In the genomic region with DNA sequence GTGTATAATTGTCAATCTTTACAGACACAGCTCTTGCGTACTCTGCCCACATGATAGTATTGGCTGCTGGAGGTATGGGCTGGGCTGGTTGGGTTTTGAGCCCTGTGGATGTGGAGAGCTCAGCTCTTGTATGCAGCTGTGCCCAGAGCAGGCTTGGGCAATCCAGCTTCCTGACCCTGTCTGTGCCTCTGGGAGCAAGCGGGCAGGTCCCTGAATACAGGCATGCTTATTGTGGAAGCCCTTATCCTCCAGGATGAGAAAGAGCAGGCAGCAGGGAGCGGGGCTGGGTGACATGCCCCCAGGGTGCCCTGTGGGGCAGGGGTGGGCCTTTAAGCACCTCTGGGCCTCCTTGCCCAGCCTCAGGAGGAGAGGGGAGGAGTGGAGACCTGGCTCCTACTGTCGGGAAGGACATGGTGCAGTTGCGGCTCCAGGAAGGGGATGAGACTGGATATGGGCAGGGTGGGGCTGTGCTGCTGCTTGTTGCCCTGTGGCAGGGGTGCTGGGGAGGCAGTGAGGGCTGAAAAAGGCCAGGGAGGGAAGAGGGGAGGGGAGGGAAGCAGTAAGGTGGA, we compare ENCODE assay signal across 8 cellular contexts. TPM values are rescaled to one million over a fixed set of nuclear protein-coding genes. Genes with fewer than 3 reads are reported as not detected.
DNase-seq lines count a peak whose midpoint lies in the region; ATAC-seq, FAIRE-seq and TF ChIP-seq lines count a peak whose summit lies in the region.

No MANE protein-coding gene starts in this region.

- POLR2A ChIA-PET in CD8-positive, alpha-beta T cell (lab: Charles Lee), result interaction anchor here (0.8 to 10.5 kb wide), 13 partner anchors 9 to 84 kb away, joined by 3 to 107 read pairs (median 4); no protein-coding TSS in a partner anchor
- POLR2A ChIA-PET in activated CD8-positive, alpha-beta T cell treated with anti-CD3 and anti-CD28 coated beads for 36 hours (lab: Charles Lee), result interaction anchor here (0.8 to 10.2 kb wide), 9 partner anchors 9 to 97 kb away, joined by 3 to 113 read pairs (median 3); no protein-coding TSS in a partner anchor

- H3K4me1 Mint-ChIP-seq in CD8-positive, alpha-beta T cell (ENCODE audit: low read depth), result peaks cover 64% of the 10 kb centered on the region
- peaks cover 57% of the 10 kb centered on the region for H3K4me1 Mint-ChIP-seq in activated CD8-positive, alpha-beta T cell treated with anti-CD3 and anti-CD28 coated beads for 36 hours (ENCODE audit: low read depth)
- H3K4me1 Mint-ChIP-seq in glutamatergic neuron (ENCODE audit: low read depth, unreplicated experiment), result peaks cover 41% of the 10 kb centered on the region

- peak; percentile 34 for ATAC-seq in CD8-positive, alpha-beta T cell
- no peak for ATAC-seq in activated CD8-positive, alpha-beta T cell treated with anti-CD3 and anti-CD28 coated beads for 36 hours
- ATAC-seq in HG03139 (IDR thresholded peaks at IDR 0.05; ENCODE audit: unreplicated experiment), result no peak

- H3K27ac Mint-ChIP-seq in CD8-positive, alpha-beta T cell, result peak overlapping the region; percentile 94
- H3K27ac Mint-ChIP-seq in activated CD8-positive, alpha-beta T cell treated with anti-CD3 and anti-CD28 coated beads for 36 hours, result peak overlapping the region; percentile 82
- H3K27ac Mint-ChIP-seq in glutamatergic neuron (ENCODE audit: unreplicated experiment), result peak overlapping the region; percentile 80

- TF ChIP-seq CTCF in CD8-positive, alpha-beta T cell (IDR thresholded peaks at IDR 0.05), result no peak
- no peak for TF ChIP-seq CTCF in activated CD8-positive, alpha-beta T cell treated with anti-CD3 and anti-CD28 coated beads for 36 hours (IDR thresholded peaks at IDR 0.05)
- TF ChIP-seq CTCF in glutamatergic neuron (IDR thresholded peaks at IDR 0.05; ENCODE audit: partially characterized antibody, unreplicated experiment) (no peak), ovary (IDR thresholded peaks at IDR 0.05) (no peak), D721Med (IDR thresholded peaks at IDR 0.05; ENCODE audit: insufficient read depth, missing control alignments) (no peak)

- H3K27me3 Mint-ChIP-seq in CD8-positive, alpha-beta T cell (ENCODE audit: low read depth), result no peaks in the 10 kb centered on the region
- H3K27me3 Mint-ChIP-seq in activated CD8-positive, alpha-beta T cell treated with anti-CD3 and anti-CD28 coated beads for 36 hours, result no peaks in the 10 kb centered on the region
- peaks cover 13% of the 10 kb centered on the region for H3K27me3 Mint-ChIP-seq in glutamatergic neuron (ENCODE audit: unreplicated experiment)

- CTCF ChIA-PET in CD8-positive, alpha-beta T cell (lab: Charles Lee), result interaction anchor here (0.8 to 20.2 kb wide), 27 partner anchors 8 to 142 kb away, joined by 3 to 562 read pairs (median 9); partner anchors contain the start of genes PRXL2A, SH2D4B and TSPAN14
- CTCF ChIA-PET in activated CD8-positive, alpha-beta T cell treated with anti-CD3 and anti-CD28 coated beads for 36 hours (lab: Charles Lee), result interaction anchor here (0.6 to 23.2 kb wide), 28 partner anchors 8 to 426 kb away, joined by 3 to 1114 read pairs (median 8); partner anchors contain the start of genes PRXL2A, SH2D4B, TMEM254 and TSPAN14

- H3K4me3 Mint-ChIP-seq in CD8-positive, alpha-beta T cell, result peak overlapping the region; percentile 8
- no peak overlapping the region for H3K4me3 Mint-ChIP-seq in activated CD8-positive, alpha-beta T cell treated with anti-CD3 and anti-CD28 coated beads for 36 hours
- no peak overlapping the region for H3K4me3 Mint-ChIP-seq in glutamatergic neuron (ENCODE audit: unreplicated experiment)

- no peaks in the 10 kb centered on the region for H3K9me3 Mint-ChIP-seq in CD8-positive, alpha-beta T cell
- H3K9me3 Mint-ChIP-seq in activated CD8-positive, alpha-beta T cell treated with anti-CD3 and anti-CD28 coated beads for 36 hours, result no peaks in the 10 kb centered on the region
- peaks cover 14% of the 10 kb centered on the region for H3K9me3 Mint-ChIP-seq in glutamatergic neuron (ENCODE audit: unreplicated experiment)

- peaks cover 62% of the 10 kb centered on the region for H3K4me1 ChIP-seq in CD8-positive, alpha-beta T cell (ENCODE audit: insufficient read depth, low read length)
- H3K4me1 ChIP-seq in ovary (ENCODE audit: insufficient read depth), result peaks cover 28% of the 10 kb centered on the region

- no peak overlapping the region for H3K27ac ChIP-seq in CD8-positive, alpha-beta T cell (ENCODE audit: low read depth, low read length)
- H3K27ac ChIP-seq in ovary, result peak overlapping the region; percentile 29 to 46

- no peak for TF ChIP-seq POLR2A in ovary (IDR thresholded peaks at IDR 0.05)

- no peak for TF ChIP-seq EP300 in ovary (IDR thresholded peaks at IDR 0.05)

- H3K4me3 ChIP-seq in CD8-positive, alpha-beta T cell (ENCODE audit: low read depth, low read length), result no peak overlapping the region
- H3K4me3 ChIP-seq in ovary, result no peak overlapping the region

- H3K27me3 ChIP-seq in CD8-positive, alpha-beta T cell (ENCODE audit: insufficient read depth, low read length), result no peaks in the 10 kb centered on the region
- H3K27me3 ChIP-seq in ovary, result no peaks in the 10 kb centered on the region

- 77 to 82% (median 80%) methylated on average over 5 of the region's 5 CpGs for WGBS in ovary, 3 donors

- no peak for DNase-seq in CD8-positive, alpha-beta T cell
- peak; percentile 24 for DNase-seq in activated CD8-positive, alpha-beta T cell treated with anti-CD3 and anti-CD28 coated beads for 36 hours
- DNase-seq in glutamatergic neuron (no peak), ovary (peak in 1 of 5 donors; percentile 36), anterior cingulate cortex (lab: John Stamatoyannopoulos, UW) (no peak), D721Med (ENCODE audit: insufficient read length, low spot score) (no peak), NOMO-1 treated with DMSO at 0.1 percent for 48 hours (lab: John Stamatoyannopoulos, UW; ENCODE audit: unreplicated experiment) (no peak)

- intact Hi-C loops in CD8-positive, alpha-beta T cell (cut with DNase I, micrococcal nuclease), result loop anchor here (1.0 to 2.0 kb wide), 5 partner anchors 16 to 122 kb away; no protein-coding TSS in a partner anchor
- intact Hi-C loops in activated CD8-positive, alpha-beta T cell treated with anti-CD3 and anti-CD28 coated beads for 36 hours (cut with micrococcal nuclease), result loop anchor here (1.0 to 5.0 kb wide), 2 partner anchors 60 to 123 kb away; no protein-coding TSS in a partner anchor
- intact Hi-C loops in ovary (cut with DNase I), result loop anchor here in 3 of 4 donors (2.0 to 10.0 kb wide), 5 partner anchors 53 to 100 kb away; partner anchors contain the start of genes PRXL2A (in 1 of the 3) and TSPAN14 (in 1 of the 3)

- peaks cover 70% of the 10 kb centered on the region for H3K36me3 Mint-ChIP-seq in CD8-positive, alpha-beta T cell
- H3K36me3 Mint-ChIP-seq in activated CD8-positive, alpha-beta T cell treated with anti-CD3 and anti-CD28 coated beads for 36 hours (ENCODE audit: low read depth), result peaks cover 27% of the 10 kb centered on the region
- H3K36me3 Mint-ChIP-seq in glutamatergic neuron (ENCODE audit: unreplicated experiment), result peaks cover 7% of the 10 kb centered on the region

- peaks cover 40% of the 10 kb centered on the region for H3K36me3 ChIP-seq in CD8-positive, alpha-beta T cell (ENCODE audit: insufficient read depth, low read length)
- H3K36me3 ChIP-seq in ovary, result no peaks in the 10 kb centered on the region

- FAIRE-seq in D721Med (lab: Jason Lieb, UNC), result no peak

- H3K9me3 ChIP-seq in CD8-positive, alpha-beta T cell (ENCODE audit: low read length), result no peaks in the 10 kb centered on the region
- H3K9me3 ChIP-seq in ovary, result no peaks in the 10 kb centered on the region

RNA-seq across cellular contexts. Expression of gene SH2D4B, which starts 32.7 kb away (rescaled TPM):
- under 1 TPM in 1 of 2 experiments, not detected in 1; 0.36 TPM for total RNA-seq in CD8-positive, alpha-beta T cell
- under 1 TPM; 0.11 to 0.20 TPM for total RNA-seq in activated CD8-positive, alpha-beta T cell treated with anti-CD3 and anti-CD28 coated beads for 36 hours
- total RNA-seq in glutamatergic neuron (ENCODE audit: unreplicated experiment) (0.12 TPM), ovary (under 1 TPM in 3 of 7 donors, not detected in 4; 0.05 to 0.53 (median 0.10) TPM)
- under 1 TPM in 1 of 2 donors, not detected in 1; 0.10 TPM for polyA plus RNA-seq in ovary

RNA-seq across cellular contexts. Expression of gene TSPAN14, which starts 50.9 kb away (rescaled TPM):
- total RNA-seq in CD8-positive, alpha-beta T cell, result 10 to 100 TPM; 63.9 to 66.1 TPM
- total RNA-seq in activated CD8-positive, alpha-beta T cell treated with anti-CD3 and anti-CD28 coated beads for 36 hours, result 10 to 100 TPM; 43.9 to 45.5 TPM
- total RNA-seq in glutamatergic neuron (ENCODE audit: unreplicated experiment) (141 TPM), ovary (100 to 1,000 TPM in 1 of 7 donors, 10 to 100 TPM in 6; 38.5 to 103 (median 74.8) TPM)
- 10 to 100 TPM; 35.4 to 77.1 TPM for polyA plus RNA-seq in ovary
